Comparison of ENCODE assay signal across 7 cellular contexts in the genomic region with DNA sequence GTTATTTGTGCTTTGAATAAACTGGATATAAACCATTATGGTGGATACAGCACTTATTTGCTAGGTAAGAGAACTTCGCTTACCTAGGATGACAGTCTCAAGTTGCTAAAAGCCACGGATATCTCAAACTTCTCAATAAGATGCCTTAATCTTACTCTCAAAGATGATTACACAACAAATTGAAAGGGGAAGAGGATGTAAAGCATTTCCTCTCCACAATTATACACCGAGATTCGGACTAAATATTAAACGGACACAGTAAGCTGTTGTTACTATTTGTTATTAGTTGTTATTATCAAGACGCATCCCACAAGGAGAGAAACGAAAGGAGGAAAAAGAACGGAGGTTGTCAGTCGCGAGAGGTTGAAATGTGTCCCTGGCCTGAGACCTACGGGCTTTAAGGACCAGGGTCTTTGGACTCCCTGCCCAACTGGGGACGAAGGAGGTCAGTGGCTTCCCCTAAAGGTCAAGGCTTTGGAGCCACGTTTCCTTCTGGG. TPM values are rescaled to one million over a fixed set of nuclear protein-coding genes. Genes with fewer than 3 reads are reported as not detected.
DNase-seq lines count a peak whose midpoint lies in the region; ATAC-seq, FAIRE-seq and TF ChIP-seq lines count a peak whose summit lies in the region.

No MANE protein-coding gene starts in this region.

- TF ChIP-seq RAD21 in Ishikawa (IDR thresholded peaks at IDR 0.05; ENCODE audit: low read depth), result no peak

- ATAC-seq in sciatic nerve, result no peak

- H3K4me1 ChIP-seq in adrenal gland (replicated peaks in 1 of 2) (peaks cover 23 to 31% of the 10 kb centered on the region in 2 donors), stomach (peaks cover 28 to 55% (median 47%) of the 10 kb centered on the region in 4 donors)

- H3K9me3 ChIP-seq in adrenal gland (replicated peaks in 1 of 3) (no peaks in the 10 kb centered on the region), stomach (no peaks in the 10 kb centered on the region)

- H3K4me3 ChIP-seq in adrenal gland (peak overlapping the region; percentile 56 to 77 (median 72)), stomach (peak overlapping the region; percentile 74 to 98 (median 86))

- WGBS in adrenal gland, 4 donors, result 2 to 3% (median 2%) methylated on average over 12 to 13 of the region's 13 CpGs
- WGBS in stomach, 5 donors, result 1 to 3% (median 2%) methylated on average over 13 of the region's 13 CpGs

- intact Hi-C loops in adrenal gland (cut with DNase I), result loop anchor here in 1 of 2 donors (10.0 kb wide), 1 partner anchor 65 kb away; no protein-coding TSS in a partner anchor
- intact Hi-C loops in stomach (cut with DNase I; ENCODE audit: low total_unique reads), result no loop called here
- intact Hi-C loops in sciatic nerve (cut with DNase I), result no loop called here

- H3K36me3 ChIP-seq in adrenal gland (replicated peaks in 1 of 2) (no peaks in the 10 kb centered on the region), stomach (peaks cover 0 to 7% (median 0%) of the 10 kb centered on the region in 4 donors)

- H3K27me3 ChIP-seq in adrenal gland (no peaks in the 10 kb centered on the region), stomach (no peaks in the 10 kb centered on the region)

- TF ChIP-seq EP300 in Ishikawa (IDR thresholded peaks at IDR 0.05; ENCODE audit: borderline replicate concordance) (no peak), stomach (IDR thresholded peaks at IDR 0.05) (no peak)

- TF ChIP-seq POLR2A in adrenal gland (IDR thresholded peaks at IDR 0.05), result no peak
- no peak for TF ChIP-seq POLR2A in stomach (IDR thresholded peaks at IDR 0.05)

- peak; percentile 68 for FAIRE-seq in GM18507 (lab: Jason Lieb, UNC)

- DNase-seq in GM18507 (ENCODE audit: extremely low spot score, insufficient read length, low read depth) (no peak), adrenal gland (no peak), inferior parietal cortex (ENCODE audit: extremely low spot score) (peak; percentile 48), stomach (no peak), sciatic nerve (ENCODE audit: low spot score) (no peak)
- DNase-seq in stimulated activated CD4-positive, alpha-beta T cell treated with anti-CD3 and anti-CD28 coated beads, Interleukin-1b, Interleukin-23, amount 100 ng/mL, for 48 hours, result no peak

- H3K27ac ChIP-seq in adrenal gland, result peak overlapping the region; percentile 83 to 97 (median 95)
- peak overlapping the region; percentile 85 to 95 (median 92) for H3K27ac ChIP-seq in stomach

- TF ChIP-seq CTCF in adrenal gland (IDR thresholded peaks at IDR 0.05), result no peak
- TF ChIP-seq CTCF in stomach (IDR thresholded peaks at IDR 0.05), result no peak

TF ChIP-seq in Ishikawa, 13 proteins besides CTCF, POLR2A, EP300 and RAD21:
- TF ChIP-seq EGR1 (IDR thresholded peaks at IDR 0.05), result 0 out of 2 replicates have a peak, but pooled peaks have one; percentile 46
- TF ChIP-seq, protein P1, sequence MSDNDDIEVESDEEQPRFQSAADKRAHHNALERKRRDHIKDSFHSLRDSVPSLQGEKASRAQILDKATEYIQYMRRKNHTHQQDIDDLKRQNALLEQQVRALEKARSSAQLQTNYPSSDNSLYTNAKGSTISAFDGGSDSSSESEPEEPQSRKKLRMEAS (IDR thresholded peaks at IDR 0.05), result no peak

RNA-seq across cellular contexts. Expression of gene ZNF106, which starts 0.6 kb away (rescaled TPM):
- total RNA-seq in adrenal gland, result 10 to 100 TPM; 51.7 to 77.7 (median 61.5) TPM
- 10 to 100 TPM in 1 of 3 donors, 1 to 10 TPM in 2; 5.8 to 43.1 (median 9.5) TPM for polyA plus RNA-seq in adrenal gland
- total RNA-seq in stomach, result 100 to 1,000 TPM in 1 of 5 donors, 10 to 100 TPM in 4; 40.3 to 238 (median 64.1) TPM
- 10 to 100 TPM in 2 of 3 donors, 1 to 10 TPM in 1; 4.5 to 13.4 (median 11.0) TPM for polyA plus RNA-seq in stomach
- 87.8 TPM for total RNA-seq in sciatic nerve

RNA-seq across cellular contexts. Expression of gene SNAP23, which starts 5.1 kb away (rescaled TPM):
- total RNA-seq in adrenal gland (10 to 100 TPM; 44.7 to 88.2 (median 59.3) TPM), stomach (10 to 100 TPM; 10.1 to 83.9 (median 61.3) TPM), sciatic nerve (75.7 TPM)
- polyA plus RNA-seq in adrenal gland (10 to 100 TPM; 54.0 to 74.2 (median 58.9) TPM), stomach (10 to 100 TPM; 31.6 to 53.3 (median 47.8) TPM)

RNA-seq across cellular contexts. Expression of gene LRRC57, which starts 58.3 kb away (rescaled TPM):
- total RNA-seq in adrenal gland (10 to 100 TPM in 6 of 8 donors, 1 to 10 TPM in 2; 7.1 to 26.2 (median 17.8) TPM), stomach (10 to 100 TPM in 4 of 5 donors, 1 to 10 TPM in 1; 7.5 to 67.9 (median 31.2) TPM), sciatic nerve (19.8 TPM)
- polyA plus RNA-seq in adrenal gland (10 to 100 TPM in 1 of 3 donors, 1 to 10 TPM in 2; 3.3 to 13.7 (median 5.7) TPM), stomach (1 to 10 TPM; 4.7 to 8.2 (median 5.6) TPM)

RNA-seq across cellular contexts. Expression of gene HAUS2, which starts 58.3 kb away (rescaled TPM):
- 10 to 100 TPM; 13.0 to 57.9 (median 19.0) TPM for total RNA-seq in adrenal gland
- polyA plus RNA-seq in adrenal gland, result 10 to 100 TPM in 1 of 3 donors, 1 to 10 TPM in 2; 5.8 to 28.2 (median 6.2) TPM
- total RNA-seq in stomach, result 10 to 100 TPM in 2 of 5 donors, 1 to 10 TPM in 3; 4.9 to 22.0 (median 8.4) TPM
- 10 to 100 TPM in 2 of 3 donors, 1 to 10 TPM in 1; 6.3 to 15.9 (median 11.6) TPM for polyA plus RNA-seq in stomach
- 20.0 TPM for total RNA-seq in sciatic nerve
